ENCODE assay signal across 8 cellular contexts in the genomic region with DNA sequence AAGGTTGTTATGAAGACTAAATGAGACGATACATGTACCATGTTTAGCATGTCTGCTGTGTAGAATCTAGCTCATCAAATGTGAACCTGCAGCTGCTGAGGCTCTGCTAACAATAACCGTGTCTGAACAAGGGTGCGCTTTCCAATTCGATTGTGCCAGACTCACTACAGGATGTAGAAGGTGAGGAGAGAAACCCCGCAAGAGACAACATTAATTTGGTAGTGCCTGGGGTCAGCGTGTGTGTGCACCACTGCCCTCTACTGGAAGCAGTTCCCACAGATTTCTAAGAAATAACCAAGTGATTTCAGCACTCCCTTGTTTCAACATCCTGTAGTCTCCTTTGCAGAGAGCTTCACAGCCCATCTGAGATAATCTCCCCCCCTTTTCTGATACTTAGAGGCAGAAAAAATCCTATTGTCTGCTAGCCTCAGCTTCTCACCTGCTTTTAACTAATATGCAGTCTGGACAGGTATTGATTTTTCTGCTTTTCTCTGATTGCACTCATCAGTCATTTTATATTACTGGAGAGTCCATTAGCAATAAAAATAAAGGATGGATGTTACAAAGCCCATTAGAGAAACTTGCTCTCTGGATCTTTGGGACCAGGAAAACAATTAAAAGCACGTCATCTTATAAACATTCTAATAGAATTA.
A peak's percentile ranks its signal among the peaks of the same experiment; 100 is the strongest.
DNase-seq lines count a peak whose midpoint lies in the region; ATAC-seq and TF ChIP-seq lines count a peak whose summit lies in the region.

No MANE protein-coding gene starts in this region.

- peaks cover 41% of the 10 kb centered on the region for H3K4me1 Mint-ChIP-seq in T-helper 1 cell treated with Interleukin-12 subunit alpha and Interleukin-12 subunit beta and Interleukin-4 antibody, amounts not matched to agents 30 μg/mL and 1 μg/mL, for 36 hours (ENCODE audit: low read depth)

- TF ChIP-seq CTCF in adrenal gland (IDR thresholded peaks at IDR 0.05), result peak; percentile 61 to 80 (median 76)
- peak; percentile 39 to 78 (median 73) for TF ChIP-seq CTCF in spleen (IDR thresholded peaks at IDR 0.05 in 8 of 11, conservative IDR thresholded peaks at IDR 0.05 in 3 of 11)

- H3K27ac Mint-ChIP-seq in T-helper 1 cell treated with Interleukin-12 subunit alpha and Interleukin-12 subunit beta and Interleukin-4 antibody, amounts not matched to agents 30 μg/mL and 1 μg/mL, for 36 hours, result peak overlapping the region; percentile 21

- TF ChIP-seq POLR2A in adrenal gland (IDR thresholded peaks at IDR 0.05) (no peak), spleen (IDR thresholded peaks at IDR 0.05) (no peak)

- intact Hi-C loops in adrenal gland (cut with DNase I) (loop anchor here in 1 of 2 donors (10.0 kb wide), 1 partner anchor 419 kb away; no protein-coding TSS in a partner anchor), spleen (cut with DNase I; ENCODE audit: low total_unique reads) (loop anchor here (5.0 to 10.0 kb wide), 2 partner anchors 101 to 449 kb away; no protein-coding TSS in a partner anchor)

- no peaks in the 10 kb centered on the region for H3K27me3 ChIP-seq in adrenal gland
- no peaks in the 10 kb centered on the region for H3K27me3 ChIP-seq in spleen (replicated peaks in 1 of 7)

- H3K4me3 Mint-ChIP-seq in T-helper 1 cell treated with Interleukin-12 subunit alpha and Interleukin-12 subunit beta and Interleukin-4 antibody, amounts not matched to agents 30 μg/mL and 1 μg/mL, for 36 hours, result no peak overlapping the region

- in situ Hi-C loops in Caki2 (cut with HindIII; ENCODE audit: low pct_unique_long_range_greater_than_20kb, low sequenced_read_pairs), result no loop called here

- H3K27ac ChIP-seq in adrenal gland, result no peak overlapping the region
- H3K27ac ChIP-seq in spleen, result peak overlapping the region in 1 of 8 donors; percentile 31

- peaks cover 7% of the 10 kb centered on the region for H3K27me3 Mint-ChIP-seq in T-helper 1 cell treated with Interleukin-12 subunit alpha and Interleukin-12 subunit beta and Interleukin-4 antibody, amounts not matched to agents 30 μg/mL and 1 μg/mL, for 36 hours (ENCODE audit: low read depth)

- H3K36me3 ChIP-seq in adrenal gland (replicated peaks in 1 of 2) (no peaks in the 10 kb centered on the region), spleen (no peaks in the 10 kb centered on the region)

- no peaks in the 10 kb centered on the region for H3K9me3 ChIP-seq in adrenal gland (replicated peaks in 1 of 3)
- no peaks in the 10 kb centered on the region for H3K9me3 ChIP-seq in spleen

- H3K36me3 Mint-ChIP-seq in T-helper 1 cell treated with Interleukin-12 subunit alpha and Interleukin-12 subunit beta and Interleukin-4 antibody, amounts not matched to agents 30 μg/mL and 1 μg/mL, for 36 hours (ENCODE audit: low read depth), result no peaks in the 10 kb centered on the region

- peak; percentile 71 for ATAC-seq in GM21723 (IDR thresholded peaks at IDR 0.05; ENCODE audit: unreplicated experiment)
- ATAC-seq in HG02852 (IDR thresholded peaks at IDR 0.05; ENCODE audit: unreplicated experiment), result no peak

- H3K4me1 ChIP-seq in adrenal gland (replicated peaks in 1 of 2) (no peaks in the 10 kb centered on the region), spleen (peaks cover 0 to 28% (median 17%) of the 10 kb centered on the region in 6 donors)

- WGBS in adrenal gland, 4 donors, result 19 to 27% (median 23%) methylated on average over 7 of the region's 7 CpGs
- 25 to 31% (median 26%) methylated on average over 7 of the region's 7 CpGs for WGBS in spleen, 5 donors

- peak; percentile 45 for DNase-seq in Caki2 (ENCODE audit: low read depth)
- DNase-seq in NCI-H1105 treated with DMSO at 0.1 percent for 48 hours (lab: John Stamatoyannopoulos, UW), result peak; percentile 74
- peak; percentile 27 to 80 (median 57) for DNase-seq in adrenal gland
- DNase-seq in hepatic stellate cell (ENCODE audit: low spot score), result peak; percentile 38
- peak; percentile 82 for DNase-seq in spleen

- H3K4me3 ChIP-seq in adrenal gland (no peak overlapping the region), spleen (no peak overlapping the region)

- no peaks in the 10 kb centered on the region for H3K9me3 Mint-ChIP-seq in T-helper 1 cell treated with Interleukin-12 subunit alpha and Interleukin-12 subunit beta and Interleukin-4 antibody, amounts not matched to agents 30 μg/mL and 1 μg/mL, for 36 hours
